In genomic region chr1:235093685-235094592, GRCh38 we compare ENCODE assay signal across 8 cellular contexts. TPM values are rescaled to one million over a fixed set of nuclear protein-coding genes. Genes with fewer than 3 reads are reported as not detected.
A peak's percentile ranks its signal among the peaks of the same experiment; 100 is the strongest.
DNase-seq lines count a peak whose midpoint lies in the region; ATAC-seq, FAIRE-seq and TF ChIP-seq lines count a peak whose summit lies in the region.

No MANE protein-coding gene starts in this region.

- no peak overlapping the region for H3K4me2 ChIP-seq in OCI-LY1 (ENCODE audit: low read length)

- H3K4me1 ChIP-seq in OCI-LY1 (ENCODE audit: insufficient read depth, low read length, severe bottlenecking) (no peaks in the 10 kb centered on the region), mucosa of stomach (ENCODE audit: control insufficient read depth, insufficient read depth, low read length) (peaks cover 11% of the 10 kb centered on the region)

- H3K4me3 ChIP-seq in OCI-LY1 (ENCODE audit: low read depth, low read length, poor library complexity, severe bottlenecking) (no peak overlapping the region), mucosa of stomach (ENCODE audit: low read length) (no peak overlapping the region)

- peak; percentile 73 for DNase-seq in GM12892 (ENCODE audit: insufficient read length)
- DNase-seq in activated CD8-positive, alpha-beta memory T cell treated with anti-CD3 and anti-CD28 coated beads, Interleukin-2, amount 50 U/mL, for 48 hours: peak; percentile 92
- DNase-seq in erythroblast (lab: John Stamatoyannopoulos, UW): peak; percentile 75 to 86
- DNase-seq in stimulated activated CD8-positive, alpha-beta memory T cell treated with anti-CD3 and anti-CD28 coated beads, Interleukin-4, amount 100 ng/mL, for 24 hours (ENCODE audit: low read depth): peak; percentile 77

- H3K9ac ChIP-seq in OCI-LY1 (ENCODE audit: low read length): no peak overlapping the region
- H3K9ac ChIP-seq in mucosa of stomach (ENCODE audit: low read length): peak overlapping the region; percentile 19

- H3K27me3 ChIP-seq in OCI-LY1 (ENCODE audit: insufficient read depth, low read length) (no peaks in the 10 kb centered on the region; the same call in 1 of the 2 replicates), mucosa of stomach (ENCODE audit: control insufficient read depth, insufficient read depth, low read length) (no peaks in the 10 kb centered on the region)

- H3K36me3 ChIP-seq in OCI-LY1 (ENCODE audit: insufficient read depth, low read length): no peaks in the 10 kb centered on the region
- no peaks in the 10 kb centered on the region for H3K36me3 ChIP-seq in mucosa of stomach (ENCODE audit: control insufficient read depth, insufficient read depth, low read length)

- H3K27ac ChIP-seq in OCI-LY1 (ENCODE audit: low read depth, low read length, poor library complexity, severe bottlenecking): no peak overlapping the region

- TF ChIP-seq POLR2A in GM12892 (IDR thresholded peaks at IDR 0.05; ENCODE audit: low read depth, low read length): no peak
- no peak for TF ChIP-seq POLR2A in erythroblast (IDR thresholded peaks at IDR 0.05; ENCODE audit: low read length)

- no peaks in the 10 kb centered on the region for H4K20me1 ChIP-seq in OCI-LY1 (ENCODE audit: insufficient read depth, low read length)

- peak; percentile 87 for FAIRE-seq in GM12892 (lab: Jason Lieb, UNC)

- no peak overlapping the region for H2AFZ ChIP-seq in OCI-LY1 (ENCODE audit: low read length)

- no peaks in the 10 kb centered on the region for H3K9me3 ChIP-seq in OCI-LY1 (ENCODE audit: low read length)
- H3K9me3 ChIP-seq in mucosa of stomach (ENCODE audit: control insufficient read depth, low read length): no peaks in the 10 kb centered on the region

- H3K9me2 ChIP-seq in OCI-LY1 (ENCODE audit: low read depth, low read length): no peaks in the 10 kb centered on the region

- no peaks in the 10 kb centered on the region for H3K79me2 ChIP-seq in OCI-LY1 (ENCODE audit: insufficient read depth, low read length)

- peak; percentile 96 for TF ChIP-seq CTCF in OCI-LY1 (IDR thresholded peaks at IDR 0.05; ENCODE audit: low read length)

- ATAC-seq in HG03460 (IDR thresholded peaks at IDR 0.05; ENCODE audit: unreplicated experiment) (peak; percentile 70), HG02970 (IDR thresholded peaks at IDR 0.05; ENCODE audit: low FRiP score, unreplicated experiment) (no peak)

- no peaks in the 10 kb centered on the region for H3F3A ChIP-seq in OCI-LY1 (ENCODE audit: insufficient read depth, low read length)

RNA-seq across cellular contexts. Expression of gene TOMM20, which starts 34.7 kb away (rescaled TPM):
- polyA plus RNA-seq in GM12892 (2012; ENCODE audit: missing spikeins): 134 TPM
